10 cellular contexts compared by ENCODE assay signal in genomic region chr17:65554568-65555223, GRCh38. TPM values are rescaled to one million over a fixed set of nuclear protein-coding genes. Genes with fewer than 3 reads are reported as not detected.
DNase-seq lines count a peak whose midpoint lies in the region; ATAC-seq and TF ChIP-seq lines count a peak whose summit lies in the region.
"Had no signal": no experiment of that assay in that cellular context is flagged by ENCODE, and none has a peak within 500 bp of the region (broad histone marks: within the 10 kb centered on the region; RNA-seq: fewer than 3 reads in every experiment).

No MANE protein-coding gene starts in this region.

- H4K20me1 ChIP-seq in osteoblast (ENCODE audit: insufficient read depth, low read length), result peaks cover 39% of the 10 kb centered on the region

- CTCF ChIA-PET in Caco-2 (lab: Charles Lee), result no interaction called here
- CTCF ChIA-PET in RWPE1 (lab: Yijun Ruan, JAX), result no interaction called here

- H3K4me2 ChIP-seq in osteoblast (ENCODE audit: insufficient read depth, low read length), result no peak overlapping the region

- peaks cover 6% of the 10 kb centered on the region for H3K79me2 ChIP-seq in osteoblast (ENCODE audit: insufficient read depth, low read length)

- peaks cover 49% of the 10 kb centered on the region for H3K4me1 ChIP-seq in Caco-2
- H3K4me1 ChIP-seq in osteoblast (ENCODE audit: insufficient read depth, low read length), result peaks cover 23% of the 10 kb centered on the region

- no peaks in the 10 kb centered on the region for H3K27me3 ChIP-seq in Caco-2 (replicated peaks; ENCODE audit: control insufficient read depth, insufficient read depth, low read length)
- no peaks in the 10 kb centered on the region for H3K27me3 ChIP-seq in osteoblast (ENCODE audit: insufficient read depth, low read length)

- TF ChIP-seq CTCF in Caco-2 (IDR thresholded peaks at IDR 0.05; ENCODE audit: insufficient read depth in 1 of 2, low read depth in 1 of 2, low read length in 1 of 2, severe bottlenecking in 1 of 2, unreplicated experiment in 1 of 2) (peak in 1 of 2 experiments; percentile 0), fibroblast of the aortic adventitia (IDR thresholded peaks at IDR 0.05; ENCODE audit: insufficient read depth, low read length) (peak; percentile 39), osteoblast (IDR thresholded peaks at IDR 0.05; ENCODE audit: extremely low read depth, low read depth, low read length) (peak; percentile 26), RWPE1 (conservative IDR thresholded peaks at IDR 0.05; ENCODE audit: low read depth) (no peak)

- no peak for ATAC-seq in HG02938 (IDR thresholded peaks at IDR 0.05; ENCODE audit: unreplicated experiment)
- ATAC-seq: HCT116 had no signal

- peak overlapping the region; percentile 2 for H3K27ac Mint-ChIP-seq in Caco-2 (ENCODE audit: unreplicated experiment)

- no peak for DNase-seq in Caco-2
- peak; percentile 60 for DNase-seq in NCI-H69 (lab: John Stamatoyannopoulos, UW)
- peak; percentile 60 for DNase-seq in fibroblast of the aortic adventitia (ENCODE audit: low read depth)
- peak; percentile 54 for DNase-seq in osteoblast (ENCODE audit: insufficient read length, low spot score, missing footprints)
- DNase-seq in SIG-M5 (lab: John Stamatoyannopoulos, UW), result no peak
- DNase-seq in NCI-H2171 (lab: John Stamatoyannopoulos, UW), result no peak
- DNase-seq in RWPE1 (ENCODE audit: low spot score), result no peak
- DNase-seq: mammary epithelial cell had no signal

- no peaks in the 10 kb centered on the region for H3K36me3 Mint-ChIP-seq in Caco-2 (ENCODE audit: insufficient read depth, unreplicated experiment)

- H2AFZ ChIP-seq in osteoblast (ENCODE audit: low read length), result no peak overlapping the region

- no peak overlapping the region for H3K4me3 Mint-ChIP-seq in Caco-2 (ENCODE audit: unreplicated experiment)

- no peaks in the 10 kb centered on the region for H3K27me3 Mint-ChIP-seq in Caco-2 (ENCODE audit: insufficient read depth, unreplicated experiment)

- POLR2A ChIA-PET in Caco-2 (lab: Charles Lee), result no interaction called here
- POLR2A ChIA-PET in RWPE1 (lab: Yijun Ruan, JAX; ENCODE audit: low non-redundant PET), result no interaction called here

- H3K36me3 ChIP-seq in Caco-2 (ENCODE audit: control insufficient read depth, insufficient read depth, low read length) (no peaks in the 10 kb centered on the region; the same call in 1 of the 2 replicates), osteoblast (ENCODE audit: insufficient read depth, low read length) (peaks cover 2% of the 10 kb centered on the region)

- intact Hi-C loops in Caco-2 (cut with micrococcal nuclease; ENCODE audit: unreplicated experiment), result loop anchor here (5.0 kb wide), 2 partner anchors 322 to 613 kb away; no protein-coding TSS in a partner anchor

- BruUV-seq in Caco-2 (replicated peaks; lab: Mats Ljungman, UMichigan), result no TSS peak

- H3K9me3 ChIP-seq in Caco-2, result no peaks in the 10 kb centered on the region
- no peaks in the 10 kb centered on the region for H3K9me3 ChIP-seq in osteoblast (ENCODE audit: low read depth, low read length)

- no peak overlapping the region for H3K27ac ChIP-seq in osteoblast (ENCODE audit: low read depth, low read length)
- no peak overlapping the region for H3K27ac ChIP-seq in RWPE1

- no peaks in the 10 kb centered on the region for H3K9me3 Mint-ChIP-seq in Caco-2 (ENCODE audit: unreplicated experiment)

- peaks cover 30% of the 10 kb centered on the region for H3K4me1 Mint-ChIP-seq in Caco-2 (ENCODE audit: low read depth, unreplicated experiment)

- H3K4me3 ChIP-seq in Caco-2 (ENCODE audit: low read depth, low read length) (no peak overlapping the region), fibroblast of the aortic adventitia (ENCODE audit: low read depth, low read length) (peak overlapping the region; percentile 14), osteoblast (ENCODE audit: insufficient read depth, low read length) (no peak overlapping the region)

RNA-seq across cellular contexts. Expression of gene AXIN2, which starts 6.8 kb away (rescaled TPM):
- total RNA-seq in Caco-2 (2022) (141 and 168 TPM in 2 replicates), fibroblast of the aortic adventitia (ENCODE audit: low replicate concordance) (8.0 and 11.1 TPM in 2 replicates), osteoblast (2.9 and 5.1 TPM in 2 replicates)

Comparison
In these comparisons a context has a peak if more than half of its experiments do, and no peak if none do; other contexts are left out.
1. DNase-seq: peak in NCI-H69 (single experiment), fibroblast of the aortic adventitia (single experiment) and osteoblast (single experiment); none in Caco-2 (0 of 2), SIG-M5 (single experiment), NCI-H2171 (single experiment) and RWPE1 (single experiment).
2. RNA of gene AXIN2, which starts 6.8 kb away (total RNA-seq): 141 to 168 TPM in Caco-2; 8.0 to 11.1 TPM in fibroblast of the aortic adventitia and 2.9 to 5.1 TPM in osteoblast; every median in the first group is over 10 times any median in the second.